ENCODE assay signal across 8 cellular contexts in genomic region chr19:18514800-18515682, GRCh38. TPM values are rescaled to one million over a fixed set of nuclear protein-coding genes. Genes with fewer than 3 reads are reported as not detected.
DNase-seq lines count a peak whose midpoint lies in the region; ATAC-seq, FAIRE-seq and TF ChIP-seq lines count a peak whose summit lies in the region.

No MANE protein-coding gene starts in this region.

- H4K5ac ChIP-seq in H1 (ENCODE audit: insufficient read length, low read depth, low read length) = no peak overlapping the region

- no peak overlapping the region for H4K8ac ChIP-seq in H1 (ENCODE audit: extremely low read depth, insufficient read depth, low read length)

- ATAC-seq in naive thymus-derived CD8-positive, alpha-beta T cell = no peak
- ATAC-seq in GM19023 (IDR thresholded peaks at IDR 0.05; ENCODE audit: unreplicated experiment) (no peak), GM18873 (IDR thresholded peaks at IDR 0.05; ENCODE audit: low FRiP score, unreplicated experiment) (no peak)

- peaks cover 16 to 33% of the 10 kb centered on the region in 2 experiments for H4K20me1 ChIP-seq in H1 (replicated peaks in 1 of 2; ENCODE audit: control insufficient read depth in 1 of 2, insufficient read depth in 2 of 2, low read length in 2 of 2)

- no peak overlapping the region for H3K56ac ChIP-seq in H1 (replicated peaks; ENCODE audit: insufficient read length, low read depth, low read length)

- no peak overlapping the region for H2BK20ac ChIP-seq in H1 (ENCODE audit: low read length)

- no peak overlapping the region for H3K4me2 ChIP-seq in H1 (ENCODE audit: insufficient read depth in 1 of 2, low read depth in 2 of 2, low read length in 2 of 2)

- H2BK5ac ChIP-seq in H1 (ENCODE audit: low read depth, low read length) = no peak overlapping the region; the same call in 1 of the 2 replicates

- peaks cover 0 to 3% (median 1%) of the 10 kb centered on the region in 4 experiments; a peak in 4 of 7 replicates for H3K4me1 ChIP-seq in H1 (replicated peaks in 1 of 4; ENCODE audit: control insufficient read depth in 3 of 4, insufficient read depth in 4 of 4, low read length in 3 of 4)

- TF ChIP-seq CTCF in H1 (IDR thresholded peaks at IDR 0.05; ENCODE audit: control extremely low read depth in 1 of 3, insufficient read depth in 1 of 3, low read depth in 1 of 3, low read length in 3 of 3) = no peak

- H3K4ac ChIP-seq in H1 (replicated peaks; ENCODE audit: insufficient read length, low read depth, low read length) = no peak overlapping the region

- H3K27me3 Mint-ChIP-seq in naive thymus-derived CD8-positive, alpha-beta T cell = no peaks in the 10 kb centered on the region
- H3K27me3 Mint-ChIP-seq in activated T-helper 2 cell treated with anti-CD3 and anti-CD28 coated beads, Interferon-gamma antibody, Interleukin-2, Interleukin-4, amounts not matched to agents 10 μg/mL and 5 μg/mL and 100 μg/mL, durations not matched to agents 14 hours and 24 hours and 36 hours (ENCODE audit: low read depth) = no peaks in the 10 kb centered on the region

- CTCF ChIA-PET in H1 (lab: Charles Lee; ENCODE audit: partially characterized antibody) = interaction anchor here (1.2 to 32.9 kb wide), 3 partner anchors 8 to 45 kb away, joined by 3 to 458 read pairs (median 14); no protein-coding TSS in a partner anchor

- no peaks in the 10 kb centered on the region for H3K36me3 ChIP-seq in H1 (ENCODE audit: control insufficient read depth in 2 of 4, insufficient read depth in 4 of 4, low read length in 3 of 4)

- H3K27ac Mint-ChIP-seq in naive thymus-derived CD8-positive, alpha-beta T cell = peak overlapping the region in 8 of 10 donors; percentile 34 to 74 (median 41)
- H3K27ac Mint-ChIP-seq in activated T-helper 2 cell treated with anti-CD3 and anti-CD28 coated beads, Interferon-gamma antibody, Interleukin-2, Interleukin-4, amounts not matched to agents 10 μg/mL and 5 μg/mL and 100 μg/mL, durations not matched to agents 14 hours and 24 hours and 36 hours = no peak overlapping the region

- no peak for TF ChIP-seq RAD21 in H1 (IDR thresholded peaks at IDR 0.05 in 1 of 2, conservative IDR thresholded peaks at IDR 0.05 in 1 of 2; ENCODE audit: low read depth in 2 of 2, low read length in 2 of 2)

- peaks cover 26% of the 10 kb centered on the region for H3K79me1 ChIP-seq in H1 (ENCODE audit: low read depth, low read length)

- peaks cover 14 to 72% (median 56%) of the 10 kb centered on the region in 4 donors for H3K4me1 Mint-ChIP-seq in naive thymus-derived CD8-positive, alpha-beta T cell
- peaks cover 10% of the 10 kb centered on the region for H3K4me1 Mint-ChIP-seq in activated T-helper 2 cell treated with anti-CD3 and anti-CD28 coated beads, Interferon-gamma antibody, Interleukin-2, Interleukin-4, amounts not matched to agents 10 μg/mL and 5 μg/mL and 100 μg/mL, durations not matched to agents 14 hours and 24 hours and 36 hours (ENCODE audit: low read depth)

- no peak for TF ChIP-seq POLR2A in H1 (IDR thresholded peaks at IDR 0.05; ENCODE audit: control extremely low read depth in 1 of 2, low read depth in 2 of 2, low read length in 2 of 2)

- no peak overlapping the region for H2AK5ac ChIP-seq in H1 (ENCODE audit: low read depth, low read length)

- no peaks in the 10 kb centered on the region for H3K9me3 Mint-ChIP-seq in naive thymus-derived CD8-positive, alpha-beta T cell
- no peaks in the 10 kb centered on the region for H3K9me3 Mint-ChIP-seq in activated T-helper 2 cell treated with anti-CD3 and anti-CD28 coated beads, Interferon-gamma antibody, Interleukin-2, Interleukin-4, amounts not matched to agents 10 μg/mL and 5 μg/mL and 100 μg/mL, durations not matched to agents 14 hours and 24 hours and 36 hours

- no peak overlapping the region for H3K18ac ChIP-seq in H1 (ENCODE audit: extremely low read depth, low read length)

- FAIRE-seq in H1 (lab: Jason Lieb, UNC) = no peak

- no peak overlapping the region for H2BK12ac ChIP-seq in H1 (ENCODE audit: low read depth, low read length)

- no peak overlapping the region for H2BK120ac ChIP-seq in H1 (replicated peaks; ENCODE audit: low read depth, low read length)

- peak overlapping the region in 3 of 10 donors; percentile 15 to 20 (median 19) for H3K4me3 Mint-ChIP-seq in naive thymus-derived CD8-positive, alpha-beta T cell
- no peak overlapping the region for H3K4me3 Mint-ChIP-seq in activated T-helper 2 cell treated with anti-CD3 and anti-CD28 coated beads, Interferon-gamma antibody, Interleukin-2, Interleukin-4, amounts not matched to agents 10 μg/mL and 5 μg/mL and 100 μg/mL, durations not matched to agents 14 hours and 24 hours and 36 hours (ENCODE audit: low read depth)

- H3K9me3 ChIP-seq in H1 (ENCODE audit: insufficient read depth in 2 of 2, low read depth in 1 of 2, low read length in 1 of 2) = no peaks in the 10 kb centered on the region

- no peak overlapping the region for H3K14ac ChIP-seq in H1 (ENCODE audit: insufficient read length)

- peak overlapping the region in 1 of 4 experiments; percentile 10; a peak in 2 of 7 replicates for H3K9ac ChIP-seq in H1 (replicated peaks in 1 of 4; ENCODE audit: extremely low read depth in 1 of 4, low read depth in 3 of 4, low read length in 3 of 4)

- 89% methylated on average over 17 of the region's 17 CpGs; no CpG with 5 or more reads in 1 of the 2 experiments for WGBS in H1 (ENCODE audit: extremely low coverage in 1 of 2, insufficient coverage in 1 of 2, insufficient read length in 1 of 2, insufficient replicate concordance in 2 of 2, low coverage in 1 of 2, low lambda C conversion rate in 2 of 2, missing lambda C conversion rate in 1 of 2), 2 experiments

- H3K23ac ChIP-seq in H1 (ENCODE audit: insufficient read length) = no peak overlapping the region

- peaks cover 0 to 9% (median 0%) of the 10 kb centered on the region in 3 donors for H3K36me3 Mint-ChIP-seq in naive thymus-derived CD8-positive, alpha-beta T cell
- peaks cover 2% of the 10 kb centered on the region for H3K36me3 Mint-ChIP-seq in activated T-helper 2 cell treated with anti-CD3 and anti-CD28 coated beads, Interferon-gamma antibody, Interleukin-2, Interleukin-4, amounts not matched to agents 10 μg/mL and 5 μg/mL and 100 μg/mL, durations not matched to agents 14 hours and 24 hours and 36 hours (ENCODE audit: low read depth)

- no peak for TF ChIP-seq EP300 in H1 (IDR thresholded peaks at IDR 0.05; ENCODE audit: borderline replicate concordance in 1 of 2, low read depth in 2 of 2, low read length in 2 of 2)

- no peak overlapping the region for H3K4me3 ChIP-seq in H1 (ENCODE audit: extremely low read depth in 1 of 4, insufficient read depth in 2 of 4, low read depth in 3 of 4, low read length in 4 of 4)

- H3K23me2 ChIP-seq in H1 (ENCODE audit: low read depth, low read length) = no peaks in the 10 kb centered on the region

- peaks cover 0 to 68% of the 10 kb centered on the region in 2 experiments; a peak in 2 of 4 replicates for H3K79me2 ChIP-seq in H1 (ENCODE audit: control insufficient read depth in 1 of 2, insufficient read depth in 2 of 2, low read length in 2 of 2)

- POLR2A ChIA-PET in H1 (lab: Charles Lee; ENCODE audit: partially characterized antibody) = interaction anchor here (1.0 kb wide), 1 partner anchor 13 kb away, joined by 3 read pairs; no protein-coding TSS in a partner anchor
- POLR2A ChIA-PET in naive thymus-derived CD8-positive, alpha-beta T cell (lab: Charles Lee) = no interaction called here

- in situ Hi-C loops in Caki2 (cut with HindIII; ENCODE audit: low pct_unique_long_range_greater_than_20kb, low sequenced_read_pairs) = no loop called here

- peak; percentile 39 for DNase-seq in Caki2 (ENCODE audit: low read depth)
- DNase-seq in NCI-H774 (lab: John Stamatoyannopoulos, UW) = peak; percentile 29
- no peak for DNase-seq in H1 (ENCODE audit: low read depth in 1 of 2, low spot score in 2 of 2)
- DNase-seq in naive thymus-derived CD8-positive, alpha-beta T cell = no peak
- no peak for DNase-seq in activated CD4-positive, alpha-beta T cell treated with anti-CD3 and anti-CD28 coated beads, Interleukin-2, amount 50 U/mL, for 48 hours
- DNase-seq in activated T-helper 2 cell treated with anti-CD3 and anti-CD28 coated beads, Interferon-gamma antibody, Interleukin-2, Interleukin-4, amounts not matched to agents 10 μg/mL and 5 μg/mL and 100 μg/mL, durations not matched to agents 14 hours and 24 hours and 36 hours (ENCODE audit: low spot score) = no peak

- H4K91ac ChIP-seq in H1 (replicated peaks; ENCODE audit: insufficient read length, low read length) = no peak overlapping the region

- H2AFZ ChIP-seq in H1 (ENCODE audit: low read length) = no peak overlapping the region

- intact Hi-C loops in activated T-helper 2 cell treated with anti-CD3 and anti-CD28 coated beads, Interferon-gamma antibody, Interleukin-2, Interleukin-4, amounts not matched to agents 10 μg/mL and 5 μg/mL and 100 μg/mL, durations not matched to agents 14 hours and 24 hours and 36 hours (cut with micrococcal nuclease) = no loop called here

- no peaks in the 10 kb centered on the region for H3K27me3 ChIP-seq in H1 (replicated peaks in 1 of 4; ENCODE audit: control insufficient read depth in 3 of 4, extremely low read depth in 1 of 4, insufficient read depth in 3 of 4, low read length in 3 of 4)

- H3K27ac ChIP-seq in H1 (ENCODE audit: low read depth, low read length) = 0 out of 2 replicates have a peak overlapping the region, but pooled peaks have one; percentile 8

- no peak overlapping the region for H2BK15ac ChIP-seq in H1 (ENCODE audit: low read length)

RNA-seq across cellular contexts. Expression of gene ELL, which starts 6.8 kb away (rescaled TPM):
- 8.4 and 26.0 TPM in 2 replicates for total RNA-seq in Caki2 (2014; rRNA removed; shearing (Covaris generic); ENCODE audit: low replicate concordance)
- 10.2 and 10.5 TPM in 2 replicates for total RNA-seq in H1 (2021; fragmentation: NEBNext Ultra II Directional; extraction: Animal tissue kit (Norgen Biotek cat#: 25700))
- polyA plus RNA-seq in H1 (2011; rRNA removed) = 5.2 and 8.8 TPM in 2 replicates
- 6.5 TPM for polyA plus RNA-seq in H1 (2011; cell fraction: cytosol; rRNA removed)
- 12.6 TPM for polyA plus RNA-seq in H1 (2011; cell fraction: nucleus; rRNA removed)
- polyA plus RNA-seq in H1 (2012, experiment 1 of 2) = 4.6 to 7.6 TPM (median 7.4 TPM) in 4 replicates
- polyA plus RNA-seq in H1 (2012, experiment 2 of 2) = 6.4 TPM
- 5.6 TPM for polyA plus RNA-seq in H1 (2013, experiment 1 of 2)
- polyA plus RNA-seq in H1 (2013, experiment 2 of 2) = 6.2 TPM
- polyA minus RNA-seq in H1 (2011; rRNA and poly(A)+ RNA removed) = 3.6 and 5.4 TPM in 2 replicates
- polyA minus RNA-seq in H1 (2011; cell fraction: cytosol; rRNA and poly(A)+ RNA removed) = 6.4 TPM
- 10.7 TPM for polyA minus RNA-seq in H1 (2011; cell fraction: nucleus; rRNA and poly(A)+ RNA removed)
- 10 to 100 TPM; 23.7 to 24.1 TPM for total RNA-seq in naive thymus-derived CD8-positive, alpha-beta T cell
- 10 to 100 TPM in 1 of 3 donors, 1 to 10 TPM in 2; 7.6 to 11.0 (median 9.3) TPM for polyA plus RNA-seq in naive thymus-derived CD8-positive, alpha-beta T cell
- total RNA-seq in activated T-helper 2 cell treated with anti-CD3 and anti-CD28 coated beads, Interferon-gamma antibody, Interleukin-2, Interleukin-4, amounts not matched to agents 10 μg/mL and 5 μg/mL and 100 μg/mL, durations not matched to agents 14 hours and 24 hours and 36 hours = 27.0 and 27.5 TPM in 2 replicates

RNA-seq across cellular contexts. Expression of gene FKBP8, which starts 28.3 kb away (rescaled TPM):
- 418 and 487 TPM in 2 replicates for total RNA-seq in Caki2 (2014; rRNA removed; shearing (Covaris generic); ENCODE audit: low replicate concordance)
- total RNA-seq in H1 (2021; fragmentation: NEBNext Ultra II Directional; extraction: Animal tissue kit (Norgen Biotek cat#: 25700)) = 264 and 273 TPM in 2 replicates
- 309 and 441 TPM in 2 replicates for polyA plus RNA-seq in H1 (2011; rRNA removed)
- 383 TPM for polyA plus RNA-seq in H1 (2011; cell fraction: cytosol; rRNA removed)
- polyA plus RNA-seq in H1 (2011; cell fraction: nucleus; rRNA removed) = 364 TPM
- 208 to 378 TPM (median 354 TPM) in 4 replicates for polyA plus RNA-seq in H1 (2012, experiment 1 of 2)
- 339 TPM for polyA plus RNA-seq in H1 (2012, experiment 2 of 2)
- polyA plus RNA-seq in H1 (2013, experiment 1 of 2) = 164 TPM
- polyA plus RNA-seq in H1 (2013, experiment 2 of 2) = 163 TPM
- polyA minus RNA-seq in H1 (2011; rRNA and poly(A)+ RNA removed) = 84.8 and 104 TPM in 2 replicates
- 178 TPM for polyA minus RNA-seq in H1 (2011; cell fraction: cytosol; rRNA and poly(A)+ RNA removed)
- polyA minus RNA-seq in H1 (2011; cell fraction: nucleus; rRNA and poly(A)+ RNA removed) = 121 TPM
- 100 to 1,000 TPM; 235 to 236 TPM for total RNA-seq in naive thymus-derived CD8-positive, alpha-beta T cell
- 100 to 1,000 TPM in 2 of 3 donors, 10 to 100 TPM in 1; 87.0 to 125 (median 106) TPM for polyA plus RNA-seq in naive thymus-derived CD8-positive, alpha-beta T cell
- total RNA-seq in activated T-helper 2 cell treated with anti-CD3 and anti-CD28 coated beads, Interferon-gamma antibody, Interleukin-2, Interleukin-4, amounts not matched to agents 10 μg/mL and 5 μg/mL and 100 μg/mL, durations not matched to agents 14 hours and 24 hours and 36 hours = 196 and 201 TPM in 2 replicates

RNA-seq across cellular contexts. Expression of gene KXD1, which starts 42.6 kb away (rescaled TPM):
- 99.2 and 181 TPM in 2 replicates for total RNA-seq in Caki2 (2014; rRNA removed; shearing (Covaris generic); ENCODE audit: low replicate concordance)
- 113 and 115 TPM in 2 replicates for total RNA-seq in H1 (2021; fragmentation: NEBNext Ultra II Directional; extraction: Animal tissue kit (Norgen Biotek cat#: 25700))
- 267 and 305 TPM in 2 replicates for polyA plus RNA-seq in H1 (2011; rRNA removed)
- 232 TPM for polyA plus RNA-seq in H1 (2011; cell fraction: cytosol; rRNA removed)
- 245 TPM for polyA plus RNA-seq in H1 (2011; cell fraction: nucleus; rRNA removed)
- polyA plus RNA-seq in H1 (2012, experiment 1 of 2) = 126 to 174 TPM (median 161 TPM) in 4 replicates
- 190 TPM for polyA plus RNA-seq in H1 (2012, experiment 2 of 2)
- polyA plus RNA-seq in H1 (2013, experiment 1 of 2) = 119 TPM
- 117 TPM for polyA plus RNA-seq in H1 (2013, experiment 2 of 2)
- 123 and 134 TPM in 2 replicates for polyA minus RNA-seq in H1 (2011; rRNA and poly(A)+ RNA removed)
- 108 TPM for polyA minus RNA-seq in H1 (2011; cell fraction: cytosol; rRNA and poly(A)+ RNA removed)
- polyA minus RNA-seq in H1 (2011; cell fraction: nucleus; rRNA and poly(A)+ RNA removed) = 57.9 TPM
- total RNA-seq in naive thymus-derived CD8-positive, alpha-beta T cell = 10 to 100 TPM; 96.2 to 97.9 TPM
- polyA plus RNA-seq in naive thymus-derived CD8-positive, alpha-beta T cell = 10 to 100 TPM; 68.3 to 80.2 (median 79.4) TPM
- 132 and 141 TPM in 2 replicates for total RNA-seq in activated T-helper 2 cell treated with anti-CD3 and anti-CD28 coated beads, Interferon-gamma antibody, Interleukin-2, Interleukin-4, amounts not matched to agents 10 μg/mL and 5 μg/mL and 100 μg/mL, durations not matched to agents 14 hours and 24 hours and 36 hours

RNA-seq across cellular contexts. Expression of gene UBA52, which starts 56.6 kb away (rescaled TPM):
- total RNA-seq in Caki2 (2014; rRNA removed; shearing (Covaris generic); ENCODE audit: low replicate concordance) = 628 and 713 TPM in 2 replicates
- total RNA-seq in H1 (2021; fragmentation: NEBNext Ultra II Directional; extraction: Animal tissue kit (Norgen Biotek cat#: 25700)) = 1,331 and 1,340 TPM in 2 replicates
- polyA plus RNA-seq in H1 (2011; rRNA removed) = 2,924 and 5,409 TPM in 2 replicates
- polyA plus RNA-seq in H1 (2011; cell fraction: cytosol; rRNA removed) = 3,548 TPM
- 1,787 TPM for polyA plus RNA-seq in H1 (2011; cell fraction: nucleus; rRNA removed)
- polyA plus RNA-seq in H1 (2012, experiment 1 of 2) = 2,370 to 2,796 TPM (median 2,589 TPM) in 4 replicates
- 3,432 TPM for polyA plus RNA-seq in H1 (2012, experiment 2 of 2)
- 1,517 TPM for polyA plus RNA-seq in H1 (2013, experiment 1 of 2)
- polyA plus RNA-seq in H1 (2013, experiment 2 of 2) = 1,516 TPM
- 1,852 and 1,905 TPM in 2 replicates for polyA minus RNA-seq in H1 (2011; rRNA and poly(A)+ RNA removed)
- 518 TPM for polyA minus RNA-seq in H1 (2011; cell fraction: cytosol; rRNA and poly(A)+ RNA removed)
- 613 TPM for polyA minus RNA-seq in H1 (2011; cell fraction: nucleus; rRNA and poly(A)+ RNA removed)
- total RNA-seq in naive thymus-derived CD8-positive, alpha-beta T cell = 1,000 to 10,000 TPM; 1,986 to 2,036 TPM
- 1,000 to 10,000 TPM; 1,743 to 2,077 (median 1,903) TPM for polyA plus RNA-seq in naive thymus-derived CD8-positive, alpha-beta T cell
- total RNA-seq in activated T-helper 2 cell treated with anti-CD3 and anti-CD28 coated beads, Interferon-gamma antibody, Interleukin-2, Interleukin-4, amounts not matched to agents 10 μg/mL and 5 μg/mL and 100 μg/mL, durations not matched to agents 14 hours and 24 hours and 36 hours = 1,564 and 1,579 TPM in 2 replicates

Comparison
In these comparisons a context has a peak if more than half of its experiments do, and no peak if none do; other contexts are left out.
1. DNase-seq: peak in Caki2 (single experiment) and NCI-H774 (single experiment); none in H1 (0 of 2), naive thymus-derived CD8-positive, alpha-beta T cell (0 of 10), activated CD4-positive, alpha-beta T cell treated with anti-CD3 and anti-CD28 coated beads, Interleukin-2, amount 50 U/mL, for 48 hours (0 of 2) and activated T-helper 2 cell treated with anti-CD3 and anti-CD28 coated beads, Interferon-gamma antibody, Interleukin-2, Interleukin-4, amounts not matched to agents 10 μg/mL and 5 μg/mL and 100 μg/mL, durations not matched to agents 14 hours and 24 hours and 36 hours (single experiment).